8 cellular contexts compared by ENCODE assay signal in genomic region chr2:41840702-41841551, GRCh38.
DNase-seq lines count a peak whose midpoint lies in the region; ATAC-seq and TF ChIP-seq lines count a peak whose summit lies in the region.

No MANE protein-coding gene starts in this region.

- H3K4me2 ChIP-seq in BLaER1 treated with 17β-estradiol and CSF1 and Interleukin-3, amounts not matched to agents 10 nM and 100 nM: peak overlapping the region; percentile 35 to 76 (median 60)

- no peaks in the 10 kb centered on the region for H4K20me1 ChIP-seq in BLaER1 treated with 17β-estradiol and CSF1 and Interleukin-3, amounts not matched to agents 10 nM and 100 nM

- H3K9ac ChIP-seq in BLaER1 treated with 17β-estradiol and CSF1 and Interleukin-3, amounts not matched to agents 10 nM and 100 nM: peak overlapping the region; percentile 3 to 56 (median 43); a peak in 15 of 22 replicates
- H3K9ac ChIP-seq in liver (ENCODE audit: low read depth in 1 of 2, low read length in 2 of 2): peak overlapping the region; percentile 39 to 91

- 1% methylated on average over 48 of the region's 48 CpGs for WGBS in liver

- H3K4me1 ChIP-seq in BLaER1 treated with 17β-estradiol and CSF1 and Interleukin-3, amounts not matched to agents 10 nM and 100 nM: peaks cover 0 to 8% (median 0%) of the 10 kb centered on the region in 10 experiments; a peak in 2 of 20 replicates
- H3K4me1 ChIP-seq in liver (ENCODE audit: control insufficient read depth in 4 of 4, insufficient read depth in 4 of 4, low read length in 3 of 4): peaks cover 0 to 10% (median 7%) of the 10 kb centered on the region in 4 donors

- peak; percentile 98 to 99 for TF ChIP-seq RAD21 in liver (IDR thresholded peaks at IDR 0.05)

- peak; percentile 98 for TF ChIP-seq CTCF in liver (IDR thresholded peaks at IDR 0.05; ENCODE audit: low read depth, low read length, missing input control)

- H3K27ac ChIP-seq in BLaER1 treated with 17β-estradiol and CSF1 and Interleukin-3, amounts not matched to agents 10 nM and 100 nM: peak overlapping the region in 2 of 11 experiments; percentile 36 to 42; a peak in 2 of 22 replicates
- peak overlapping the region; percentile 81 to 87 for H3K27ac ChIP-seq in liver (ENCODE audit: low read depth in 1 of 2, low read length in 2 of 2)

- peaks cover 0 to 6% (median 0%) of the 10 kb centered on the region in 11 experiments; a peak in 1 of 22 replicates for H3K9me3 ChIP-seq in BLaER1 treated with 17β-estradiol and CSF1 and Interleukin-3, amounts not matched to agents 10 nM and 100 nM (replicated peaks in 1 of 11)
- no peaks in the 10 kb centered on the region for H3K9me3 ChIP-seq in liver (ENCODE audit: control insufficient read depth in 4 of 4, low read length in 3 of 4)

- H3K4me3 ChIP-seq in BLaER1 treated with 17β-estradiol and CSF1 and Interleukin-3, amounts not matched to agents 10 nM and 100 nM: peak overlapping the region; percentile 47 to 70 (median 56)
- H3K4me3 ChIP-seq in liver (ENCODE audit: low read depth in 1 of 3, low read length in 3 of 3): peak overlapping the region; percentile 62 to 93 (median 71)

- peak; percentile 100 for ATAC-seq in GM19324 (IDR thresholded peaks at IDR 0.05; ENCODE audit: low FRiP score, unreplicated experiment)
- ATAC-seq in HG03469 (IDR thresholded peaks at IDR 0.05; ENCODE audit: unreplicated experiment): peak; percentile 100

- H3K27me3 ChIP-seq in BLaER1 treated with 17β-estradiol and CSF1 and Interleukin-3, amounts not matched to agents 10 nM and 100 nM: peaks cover 0 to 17% (median 10%) of the 10 kb centered on the region in 11 experiments; a peak in 17 of 22 replicates
- no peaks in the 10 kb centered on the region for H3K27me3 ChIP-seq in liver (ENCODE audit: control insufficient read depth in 4 of 4, insufficient read depth in 4 of 4, low read length in 3 of 4)

- DNase-seq in NCI-H526 treated with DMSO at 0.1 percent for 48 hours (lab: John Stamatoyannopoulos, UW) (peak; percentile 95), dermis microvascular lymphatic vessel endothelial cell (ENCODE audit: low read depth in 2 of 2) (peak; percentile 75 to 83)
- peak; percentile 97 for DNase-seq in activated CD4-positive, alpha-beta T cell treated with anti-CD3 and anti-CD28 coated beads, Interleukin-2, amount 50 U/mL, for 4 hours
- DNase-seq in stimulated activated CD4-positive, alpha-beta T cell treated with anti-CD3 and anti-CD28 coated beads, Interleukin-4, amount 100 ng/mL, for 24 hours: peak; percentile 98

- H3K36me3 ChIP-seq in BLaER1 treated with 17β-estradiol and CSF1 and Interleukin-3, amounts not matched to agents 10 nM and 100 nM: no peaks in the 10 kb centered on the region
- H3K36me3 ChIP-seq in liver (ENCODE audit: control insufficient read depth in 4 of 4, insufficient read depth in 3 of 4, low read depth in 1 of 4, low read length in 3 of 4): no peaks in the 10 kb centered on the region

TF ChIP-seq in liver, 16 proteins besides CTCF, POLR2A, EP300 and RAD21:
- peak; percentile 53 for TF ChIP-seq ATF3 (IDR thresholded peaks at IDR 0.05)
- no peak for TF ChIP-seq FOXA1 (IDR thresholded peaks at IDR 0.05)
- TF ChIP-seq REST (IDR thresholded peaks at IDR 0.05): peak; percentile 87
- peak; percentile 98 for TF ChIP-seq YY1 (IDR thresholded peaks at IDR 0.05)
- peak; percentile 97 for TF ChIP-seq SP1 (IDR thresholded peaks at IDR 0.05)
- peak; percentile 11 for TF ChIP-seq NR2F2 (IDR thresholded peaks at IDR 0.05)
- peak; percentile 91 for TF ChIP-seq MAX (IDR thresholded peaks at IDR 0.05)
- TF ChIP-seq RXRA (IDR thresholded peaks at IDR 0.05): peak; percentile 52 to 62
- no peak for TF ChIP-seq EGR1 (IDR thresholded peaks at IDR 0.05; ENCODE audit: low read depth in 2 of 2)
- TF ChIP-seq JUND (IDR thresholded peaks at IDR 0.05): no peak
- no peak for TF ChIP-seq HNF4G (IDR thresholded peaks at IDR 0.05)
- TF ChIP-seq TAF1 (conservative IDR thresholded peaks at IDR 0.05): peak; percentile 78
- TF ChIP-seq ZBTB33 (IDR thresholded peaks at IDR 0.05): peak; percentile 30
- TF ChIP-seq HNF4A (conservative IDR thresholded peaks at IDR 0.05): peak; percentile 13 to 20
- TF ChIP-seq FOXA2 (IDR thresholded peaks at IDR 0.05): peak; percentile 43
- TF ChIP-seq GABPA (IDR thresholded peaks at IDR 0.05 in 1 of 2, conservative IDR thresholded peaks at IDR 0.05 in 1 of 2): peak; percentile 48 to 78
